In the genomic region with DNA sequence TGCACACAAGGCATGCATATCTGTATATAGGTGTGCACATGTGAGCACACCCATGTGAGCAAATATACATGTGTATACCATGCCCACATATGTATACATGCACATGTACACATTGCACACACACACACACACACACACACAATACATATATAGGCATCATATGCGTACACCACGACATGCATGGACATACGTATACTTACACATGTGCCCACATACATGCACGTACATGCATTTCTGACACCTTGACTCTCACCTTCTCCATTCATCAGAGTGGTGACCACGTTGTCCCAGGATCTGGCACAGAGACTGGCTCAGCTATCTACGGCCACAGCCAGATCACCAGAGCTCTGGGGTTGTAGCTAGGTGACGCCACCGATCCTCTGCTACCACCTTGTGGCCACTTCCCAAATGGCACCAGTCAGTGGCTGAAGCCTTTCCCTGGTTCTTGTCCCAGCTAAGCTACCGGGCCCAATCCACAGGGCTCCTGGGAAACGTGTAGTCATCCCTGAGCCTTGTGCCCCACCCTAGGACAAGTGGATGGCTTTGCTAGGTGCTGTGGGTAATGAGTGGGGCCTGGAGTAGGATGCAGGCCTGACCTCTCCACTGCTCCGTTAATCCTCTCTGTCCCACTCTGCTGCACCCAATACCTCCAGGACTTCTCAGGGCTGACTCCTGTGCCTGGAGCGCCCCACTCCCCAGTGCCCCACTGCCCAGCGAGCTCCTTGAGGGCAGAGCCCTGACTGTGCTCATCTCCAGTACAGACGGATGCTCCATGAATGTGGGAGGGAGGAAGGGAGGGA, we compare ENCODE assay signal across 8 cellular contexts.
DNase-seq lines count a peak whose midpoint lies in the region; ATAC-seq, FAIRE-seq and TF ChIP-seq lines count a peak whose summit lies in the region.

No MANE protein-coding gene starts in this region.

- no peak overlapping the region for H3K4me2 ChIP-seq in Karpas-422 (ENCODE audit: low read depth, low read length, poor library complexity, severe bottlenecking)
- no peak overlapping the region for H3K4me2 ChIP-seq in PC-9
- no peak overlapping the region for H3K4me2 ChIP-seq in neural cell (ENCODE audit: low read length)

- no peak overlapping the region for H3K27ac ChIP-seq in Karpas-422 (ENCODE audit: low read length)
- no peak overlapping the region for H3K27ac ChIP-seq in PC-9
- no peak overlapping the region for H3K27ac ChIP-seq in neural cell (ENCODE audit: low read length)
- no peak overlapping the region for H3K27ac ChIP-seq in stomach

- CTCF ChIA-PET in PC-9 (lab: Charles Lee) = interaction anchor here (0.6 to 6.9 kb wide), 8 partner anchors 66 to 426 kb away, joined by 3 to 59 read pairs (median 4); a partner anchor contains a TSS

- TF ChIP-seq RAD21 in neural cell (conservative IDR thresholded peaks at IDR 0.05) = peak; percentile 99

- no peaks in the 10 kb centered on the region for H3K36me3 ChIP-seq in Karpas-422 (ENCODE audit: insufficient read depth, low read length)
- no peaks in the 10 kb centered on the region for H3K36me3 ChIP-seq in PC-9 (ENCODE audit: low read depth)
- H3K36me3 ChIP-seq in neural cell (ENCODE audit: insufficient read depth, low read length) = no peaks in the 10 kb centered on the region
- no peaks in the 10 kb centered on the region for H3K36me3 ChIP-seq in stomach

- POLR2A ChIA-PET in PC-9 (lab: Charles Lee; ENCODE audit: unreplicated experiment) = interaction anchor here (0.6 kb wide), 4 partner anchors 70 to 470 kb away, joined by 3 to 15 read pairs (median 4); no protein-coding TSS in a partner anchor

- TF ChIP-seq POLR2A in stomach (IDR thresholded peaks at IDR 0.05) = no peak

- H3K4me1 ChIP-seq in Karpas-422 (ENCODE audit: low read length) (peaks cover 11% of the 10 kb centered on the region), PC-9 (replicated peaks; ENCODE audit: insufficient read depth) (no peaks in the 10 kb centered on the region), stomach (peaks cover 11 to 37% (median 22%) of the 10 kb centered on the region in 4 donors)

- H3K27me3 ChIP-seq in Karpas-422 (ENCODE audit: low read length) = no peaks in the 10 kb centered on the region
- H3K27me3 ChIP-seq in PC-9 (ENCODE audit: insufficient read depth, low read depth) = peaks cover 42% of the 10 kb centered on the region
- H3K27me3 ChIP-seq in neural cell (ENCODE audit: insufficient read depth, low read depth, low read length) = no peaks in the 10 kb centered on the region
- peaks cover 0 to 12% (median 0%) of the 10 kb centered on the region in 3 donors for H3K27me3 ChIP-seq in stomach

- H3K9ac ChIP-seq in Karpas-422 (ENCODE audit: low read length) (no peak overlapping the region), neural cell (ENCODE audit: low read length) (peak overlapping the region; percentile 41)

- no peak overlapping the region for H3K27ac Mint-ChIP-seq in activated T-cell treated with anti-CD3 and anti-CD28 coated beads, Interleukin-2, amount 50 U/mL, for 24 hours

- 0 out of 2 replicates have a peak, but pooled peaks cover 3% of the 10 kb centered on the region for H4K20me1 ChIP-seq in Karpas-422 (ENCODE audit: insufficient read depth, low read depth, low read length)
- H4K20me1 ChIP-seq in PC-9 (ENCODE audit: insufficient read depth) = no peaks in the 10 kb centered on the region
- H4K20me1 ChIP-seq in neural cell (ENCODE audit: insufficient read depth) = no peaks in the 10 kb centered on the region

- peak; percentile 69 for ATAC-seq in GM21423 (IDR thresholded peaks at IDR 0.05; ENCODE audit: unreplicated experiment)

- no peak overlapping the region for H3K4me3 Mint-ChIP-seq in activated T-cell treated with anti-CD3 and anti-CD28 coated beads, Interleukin-2, amount 50 U/mL, for 24 hours

- no TSS peak for BruUV-seq in PC-9 (replicated peaks; lab: Mats Ljungman, UMichigan)

- peak; percentile 82 for DNase-seq in D721Med (ENCODE audit: insufficient read length, low spot score)
- DNase-seq in Karpas-422 = peak; percentile 91
- DNase-seq in PC-9 = peak; percentile 48 to 86
- DNase-seq in activated T-cell treated with anti-CD3 and anti-CD28 coated beads, Interleukin-2, amount 50 U/mL, for 24 hours = peak; percentile 90
- peak; percentile 85 for DNase-seq in fibroblast of mammary gland (ENCODE audit: low read depth)
- peak; percentile 91 for DNase-seq in stomach

- H3K9me3 Mint-ChIP-seq in activated T-cell treated with anti-CD3 and anti-CD28 coated beads, Interleukin-2, amount 50 U/mL, for 24 hours = no peaks in the 10 kb centered on the region

- H3K27me3 Mint-ChIP-seq in activated T-cell treated with anti-CD3 and anti-CD28 coated beads, Interleukin-2, amount 50 U/mL, for 24 hours = peaks cover 28% of the 10 kb centered on the region

- H3K4me3 ChIP-seq in Karpas-422 (ENCODE audit: low read length) (no peak overlapping the region), PC-9 (no peak overlapping the region), fibroblast of mammary gland (ENCODE audit: control insufficient read depth, low read depth, low read length) (no peak overlapping the region), neural cell (ENCODE audit: low read length) (no peak overlapping the region), stomach (no peak overlapping the region)

- no peak overlapping the region for H2AFZ ChIP-seq in Karpas-422 (ENCODE audit: low read length)
- H2AFZ ChIP-seq in PC-9 = no peak overlapping the region
- no peak overlapping the region for H2AFZ ChIP-seq in neural cell (ENCODE audit: low read depth, low read length)

- peaks cover 5% of the 10 kb centered on the region for H3K4me1 Mint-ChIP-seq in activated T-cell treated with anti-CD3 and anti-CD28 coated beads, Interleukin-2, amount 50 U/mL, for 24 hours (ENCODE audit: low read depth)

- TF ChIP-seq EP300 in neural cell (conservative IDR thresholded peaks at IDR 0.05; ENCODE audit: poor library complexity, severe bottlenecking) (no peak), stomach (IDR thresholded peaks at IDR 0.05) (no peak)

- H3K9me3 ChIP-seq in Karpas-422 (ENCODE audit: low read length) = no peaks in the 10 kb centered on the region
- H3K9me3 ChIP-seq in PC-9 (ENCODE audit: insufficient read depth, low read depth) = no peaks in the 10 kb centered on the region
- H3K9me3 ChIP-seq in neural cell (ENCODE audit: low read length) = no peaks in the 10 kb centered on the region
- no peaks in the 10 kb centered on the region for H3K9me3 ChIP-seq in stomach

- H3K9me2 ChIP-seq in Karpas-422 (replicated peaks; ENCODE audit: insufficient read depth, low read length) (no peaks in the 10 kb centered on the region), PC-9 (ENCODE audit: insufficient read depth) (no peaks in the 10 kb centered on the region), neural cell (ENCODE audit: insufficient read depth, low read length) (no peaks in the 10 kb centered on the region)

- 28 to 35% (median 29%) methylated on average over 14 of the region's 14 CpGs for WGBS in stomach, 5 donors

- no peak for FAIRE-seq in D721Med (lab: Jason Lieb, UNC)

- H3F3A ChIP-seq in PC-9 (ENCODE audit: insufficient read depth, low read depth) (no peaks in the 10 kb centered on the region), neural cell (ENCODE audit: insufficient read depth, low read length, poor library complexity, severe bottlenecking) (no peaks in the 10 kb centered on the region)

- H3K79me2 ChIP-seq in Karpas-422 (ENCODE audit: low read length) (no peaks in the 10 kb centered on the region), PC-9 (ENCODE audit: low read depth) (no peaks in the 10 kb centered on the region), neural cell (replicated peaks; ENCODE audit: insufficient read depth, low read length) (no peaks in the 10 kb centered on the region)

- intact Hi-C loops in PC-9 (cut with micrococcal nuclease; ENCODE audit: unreplicated experiment) (loop anchor here (1.0 to 10.0 kb wide), 6 partner anchors 133 to 731 kb away; a partner anchor contains a TSS), stomach (cut with DNase I; ENCODE audit: low total_unique reads) (loop anchor here (5.0 to 10.0 kb wide), 3 partner anchors 66 to 383 kb away; a partner anchor contains a TSS)

- H3K36me3 Mint-ChIP-seq in activated T-cell treated with anti-CD3 and anti-CD28 coated beads, Interleukin-2, amount 50 U/mL, for 24 hours (ENCODE audit: low read depth) = no peaks in the 10 kb centered on the region

- TF ChIP-seq CTCF in D721Med (IDR thresholded peaks at IDR 0.05; ENCODE audit: insufficient read depth, missing control alignments) (peak; percentile 94), PC-9 (conservative IDR thresholded peaks at IDR 0.05) (peak; percentile 92), fibroblast of mammary gland (conservative IDR thresholded peaks at IDR 0.05; ENCODE audit: control insufficient read depth, insufficient read depth, low read depth, low read length) (peak; percentile 98), neural cell (IDR thresholded peaks at IDR 0.05; ENCODE audit: poor library complexity, severe bottlenecking) (peak; percentile 99), stomach (IDR thresholded peaks at IDR 0.05) (peak in 6 of 7 experiments; percentile 24 to 97 (median 95))

TF ChIP-seq in neural cell, 6 proteins besides CTCF, POLR2A, EP300 and RAD21 (continues in another document):
- TF ChIP-seq EZH2 (IDR thresholded peaks at IDR 0.05; ENCODE audit: borderline replicate concordance, insufficient read depth, low read length, poor library complexity, severe bottlenecking) (no peak), TAF1 (IDR thresholded peaks at IDR 0.05; ENCODE audit: low read depth) (no peak), SMC3 (conservative IDR thresholded peaks at IDR 0.05; ENCODE audit: poor library complexity) (peak; percentile 99)
